17 cellular contexts compared by ENCODE assay signal in genomic region chr7:100808354-100808875, GRCh38. TPM values are rescaled to one million over a fixed set of nuclear protein-coding genes. Genes with fewer than 3 reads are reported as not detected.
DNase-seq lines count a peak whose midpoint lies in the region; ATAC-seq, FAIRE-seq and TF ChIP-seq lines count a peak whose summit lies in the region.
"Had no signal": no experiment of that assay in that cellular context is flagged by ENCODE, and none has a peak within 500 bp of the region (broad histone marks: within the 10 kb centered on the region; RNA-seq: fewer than 3 reads in every experiment).

No MANE protein-coding gene starts in this region.

- FAIRE-seq in pancreas (lab: Jason Lieb, UNC), result no peak
- FAIRE-seq: A549, D721Med, G401.6, GM12891 had no signal

- no peak overlapping the region for H3K9ac ChIP-seq in IMR-90 (ENCODE audit: low read depth, low read length)

- H2BK5ac ChIP-seq in IMR-90 (ENCODE audit: low read depth, low read length, poor library complexity, severe bottlenecking), result no peak overlapping the region

- H3K27ac Mint-ChIP-seq in endothelial cell (ENCODE audit: unreplicated experiment), result peak overlapping the region; percentile 59
- H3K27ac Mint-ChIP-seq in activated CD4-positive, alpha-beta memory T cell treated with anti-CD3 and anti-CD28 coated beads for 36 hours, result no peak overlapping the region
- no peak overlapping the region for H3K27ac Mint-ChIP-seq in Caco-2 (ENCODE audit: unreplicated experiment)
- H3K27ac Mint-ChIP-seq: CD4-positive, alpha-beta memory T cell had no signal

- H2BK120ac ChIP-seq in IMR-90 (ENCODE audit: low read depth, low read length), result no peak overlapping the region

- no peak overlapping the region for H2AFZ ChIP-seq in IMR-90 (replicated peaks; ENCODE audit: low read length, poor library complexity)

- H3K9me3 Mint-ChIP-seq in endothelial cell (ENCODE audit: unreplicated experiment), result no peaks in the 10 kb centered on the region
- no peaks in the 10 kb centered on the region for H3K9me3 Mint-ChIP-seq in activated CD4-positive, alpha-beta memory T cell treated with anti-CD3 and anti-CD28 coated beads for 36 hours
- no peaks in the 10 kb centered on the region for H3K9me3 Mint-ChIP-seq in Caco-2 (ENCODE audit: unreplicated experiment)
- H3K9me3 Mint-ChIP-seq: CD4-positive, alpha-beta memory T cell had no signal

- no peak overlapping the region for H2AK5ac ChIP-seq in IMR-90 (ENCODE audit: low read depth, low read length)

- H3K14ac ChIP-seq in IMR-90 (replicated peaks; ENCODE audit: low read depth, low read length), result no peak overlapping the region

- no peak overlapping the region for H3K23ac ChIP-seq in IMR-90 (ENCODE audit: low read depth, low read length)

- H3K9me1 ChIP-seq in IMR-90 (ENCODE audit: insufficient read depth, low read length), result no peaks in the 10 kb centered on the region

- H3K27me3 ChIP-seq in IMR-90 (ENCODE audit: control insufficient read depth, insufficient read depth, low read length) (no peaks in the 10 kb centered on the region), pancreas (no peaks in the 10 kb centered on the region), Caco-2 (replicated peaks; ENCODE audit: control insufficient read depth, insufficient read depth, low read length) (no peaks in the 10 kb centered on the region)
- H3K27me3 ChIP-seq: BE2C had no signal

- peaks cover 4% of the 10 kb centered on the region for H3K4me1 ChIP-seq in IMR-90 (ENCODE audit: control insufficient read depth, insufficient read depth, low read length)
- peaks cover 8 to 10% (median 10%) of the 10 kb centered on the region in 3 donors for H3K4me1 ChIP-seq in pancreas
- H3K4me1 ChIP-seq in Caco-2, result peaks cover 7% of the 10 kb centered on the region

- TF ChIP-seq CTCF in 22Rv1 (IDR thresholded peaks at IDR 0.05) (no peak), IMR-90 (conservative IDR thresholded peaks at IDR 0.05; ENCODE audit: low read depth, low read length) (no peak), endothelial cell (IDR thresholded peaks at IDR 0.05; ENCODE audit: unreplicated experiment) (no peak), pancreas (IDR thresholded peaks at IDR 0.05) (no peak), Caco-2 (IDR thresholded peaks at IDR 0.05; ENCODE audit: insufficient read depth in 1 of 2, low read depth in 1 of 2, low read length in 1 of 2, severe bottlenecking in 1 of 2, unreplicated experiment in 1 of 2) (no peak)

- H3K36me3 ChIP-seq in IMR-90 (ENCODE audit: control insufficient read depth, insufficient read depth, low read length), result peaks cover 74% of the 10 kb centered on the region
- peaks cover 0 to 65% (median 18%) of the 10 kb centered on the region in 3 donors for H3K36me3 ChIP-seq in pancreas
- peaks cover 12% of the 10 kb centered on the region for H3K36me3 ChIP-seq in Caco-2 (ENCODE audit: control insufficient read depth, insufficient read depth, low read length)
- H3K36me3 ChIP-seq: BE2C had no signal

- H2AK9ac ChIP-seq in IMR-90 (replicated peaks; ENCODE audit: low read depth, low read length, poor library complexity), result peak overlapping the region; percentile 91

- CTCF ChIA-PET in IMR-90 (lab: Yijun Ruan, JAX), result no interaction called here
- CTCF ChIA-PET in activated CD4-positive, alpha-beta memory T cell treated with anti-CD3 and anti-CD28 coated beads for 36 hours (lab: Charles Lee), result interaction anchor here (3.3 kb wide), 1 partner anchor 44 kb away, joined by 12 read pairs; the partner anchor contains the start of gene SLC12A9
- CTCF ChIA-PET in Caco-2 (lab: Charles Lee), result no interaction called here

- H3K56ac ChIP-seq in IMR-90 (ENCODE audit: extremely low read depth, insufficient read depth, low read length), result no peak overlapping the region

- intact Hi-C loops in IMR-90 (cut with micrococcal nuclease), result no loop called here
- intact Hi-C loops in pancreas (cut with DNase I), result no loop called here
- intact Hi-C loops in activated CD4-positive, alpha-beta memory T cell treated with anti-CD3 and anti-CD28 coated beads for 36 hours (cut with micrococcal nuclease), result no loop called here
- intact Hi-C loops in Caco-2 (cut with micrococcal nuclease; ENCODE audit: unreplicated experiment), result no loop called here

- peaks cover 25% of the 10 kb centered on the region for H3K4me1 Mint-ChIP-seq in endothelial cell (ENCODE audit: unreplicated experiment)
- peaks cover 2% of the 10 kb centered on the region for H3K4me1 Mint-ChIP-seq in activated CD4-positive, alpha-beta memory T cell treated with anti-CD3 and anti-CD28 coated beads for 36 hours (ENCODE audit: low read depth)
- peaks cover 7% of the 10 kb centered on the region for H3K4me1 Mint-ChIP-seq in Caco-2 (ENCODE audit: low read depth, unreplicated experiment)

- H3K79me1 ChIP-seq in IMR-90 (ENCODE audit: low read depth in 1 of 2, low read length in 2 of 2), result peaks cover 3 to 24% of the 10 kb centered on the region in 2 experiments; a peak in 2 of 4 replicates

- no peak for ATAC-seq in IMR-90 (ENCODE audit: low read depth)
- ATAC-seq in pancreas, result peak; percentile 63 to 84 (median 76)
- ATAC-seq: A549 had no signal

- POLR2A ChIA-PET in IMR-90 (lab: Charles Lee; ENCODE audit: unreplicated experiment), result no interaction called here
- POLR2A ChIA-PET in activated CD4-positive, alpha-beta memory T cell treated with anti-CD3 and anti-CD28 coated beads for 36 hours (lab: Charles Lee), result no interaction called here
- POLR2A ChIA-PET in Caco-2 (lab: Charles Lee), result no interaction called here

- dilution Hi-C loops in IMR-90 (cut with HindIII; ENCODE audit: low sequenced_read_pairs, unreplicated experiment), result no loop called here

- in situ Hi-C loops in IMR-90 (cut with MboI; ENCODE audit: low sequenced_read_pairs) (no loop called here), KBM-7 (cut with MboI; ENCODE audit: low pct_unique_long_range_greater_than_20kb, low sequenced_read_pairs) (no loop called here)

- H3K27me3 Mint-ChIP-seq in endothelial cell (ENCODE audit: unreplicated experiment) (peaks cover 18% of the 10 kb centered on the region), Caco-2 (ENCODE audit: insufficient read depth, unreplicated experiment) (no peaks in the 10 kb centered on the region)
- H3K27me3 Mint-ChIP-seq in activated CD4-positive, alpha-beta memory T cell treated with anti-CD3 and anti-CD28 coated beads for 36 hours, result no peaks in the 10 kb centered on the region
- H3K27me3 Mint-ChIP-seq: CD4-positive, alpha-beta memory T cell had no signal

- whole genome bisulfite sequencing in IMR-90 (ENCODE audit: extremely low coverage in 2 of 2, insufficient read length in 1 of 2), 2 experiments, result 100% methylated on average over 1 of the region's 5 CpGs; no CpG with 5 or more reads in 1 of the 2 experiments
- WGBS in pancreas, 2 donors, result 45 to 55% methylated on average over 5 of the region's 5 CpGs

- H3K27ac ChIP-seq in 22Rv1 (peak overlapping the region; percentile 58), IMR-90 (ENCODE audit: insufficient read depth, low read length) (no peak overlapping the region), pancreas (peak overlapping the region in 3 of 4 donors; percentile 31 to 44 (median 33))
- H3K27ac ChIP-seq: A549, C4-2B had no signal

- H3K9me3 ChIP-seq in IMR-90 (ENCODE audit: control insufficient read depth, insufficient read depth, low read length) (no peaks in the 10 kb centered on the region), pancreas (no peaks in the 10 kb centered on the region), Caco-2 (no peaks in the 10 kb centered on the region)
- H3K9me3 ChIP-seq: A549, BE2C had no signal

- TF ChIP-seq POLR2A in IMR-90 (IDR thresholded peaks at IDR 0.05; ENCODE audit: low read depth, low read length), result no peak

- no peak overlapping the region for H4K91ac ChIP-seq in IMR-90 (ENCODE audit: insufficient read depth, low read depth, low read length)

- H4K20me1 ChIP-seq in IMR-90 (ENCODE audit: insufficient read depth, low read length), result peaks cover 8% of the 10 kb centered on the region

- no peak overlapping the region for H4K5ac ChIP-seq in IMR-90 (ENCODE audit: low read depth, low read length)

- BruUV-seq in IMR-90 (replicated peaks; lab: Mats Ljungman, UMichigan) (no TSS peak), Caco-2 (replicated peaks; lab: Mats Ljungman, UMichigan) (no TSS peak)

- no peak overlapping the region for H4K8ac ChIP-seq in IMR-90 (ENCODE audit: low read depth in 2 of 2, low read length in 2 of 2)

- no peak overlapping the region for H2BK20ac ChIP-seq in IMR-90 (ENCODE audit: low read depth, low read length)

- TF ChIP-seq RAD21 in IMR-90 (IDR thresholded peaks at IDR 0.05; ENCODE audit: low read length), result no peak

- H3K4me3 Mint-ChIP-seq in endothelial cell (ENCODE audit: unreplicated experiment), result peak overlapping the region; percentile 53
- H3K4me3 Mint-ChIP-seq in activated CD4-positive, alpha-beta memory T cell treated with anti-CD3 and anti-CD28 coated beads for 36 hours, result no peak overlapping the region
- no peak overlapping the region for H3K4me3 Mint-ChIP-seq in Caco-2 (ENCODE audit: unreplicated experiment)
- H3K4me3 Mint-ChIP-seq: CD4-positive, alpha-beta memory T cell had no signal

- H3K4ac ChIP-seq in IMR-90 (ENCODE audit: low read depth, low read length), result no peak overlapping the region

- H2BK15ac ChIP-seq in IMR-90 (ENCODE audit: low read depth, low read length), result no peak overlapping the region

- no peak overlapping the region for H3K4me3 ChIP-seq in IMR-90 (ENCODE audit: insufficient read depth, low read depth, low read length)
- H3K4me3 ChIP-seq in pancreas, result no peak overlapping the region
- no peak overlapping the region for H3K4me3 ChIP-seq in Caco-2 (ENCODE audit: low read depth, low read length)
- H3K4me3 ChIP-seq: A549 had no signal

- DNase-seq in IMR-90, result no peak
- DNase-seq in endothelial cell (ENCODE audit: low spot score), result no peak
- DNase-seq in pancreas, result peak in 2 of 6 donors; percentile 73 to 84
- DNase-seq in activated CD4-positive, alpha-beta memory T cell treated with anti-CD3 and anti-CD28 coated beads for 36 hours, result no peak
- DNase-seq in KBM-7, result no peak
- no peak for DNase-seq in Caco-2
- DNase-seq: BE2C; CD4-positive, alpha-beta memory T cell; DMS153; DMS79 treated with DMSO at 0.1 percent for 48 hours; EL had no signal

- no peak overlapping the region for H3K4me2 ChIP-seq in IMR-90 (ENCODE audit: low read depth, low read length)
- H3K4me2 ChIP-seq: A549 had no signal

- H3K36me3 Mint-ChIP-seq in endothelial cell (ENCODE audit: low read depth, unreplicated experiment), result peaks cover 61% of the 10 kb centered on the region
- no peaks in the 10 kb centered on the region for H3K36me3 Mint-ChIP-seq in activated CD4-positive, alpha-beta memory T cell treated with anti-CD3 and anti-CD28 coated beads for 36 hours
- H3K36me3 Mint-ChIP-seq in Caco-2 (ENCODE audit: insufficient read depth, unreplicated experiment), result peaks cover 100% of the 10 kb centered on the region
- H3K36me3 Mint-ChIP-seq: CD4-positive, alpha-beta memory T cell had no signal

- H3K18ac ChIP-seq in IMR-90 (ENCODE audit: low read depth, low read length), result no peak overlapping the region

RNA-seq across cellular contexts. Expression of gene EPHB4, which starts 18.9 kb away (rescaled TPM):
- 35.0 and 36.4 TPM in 2 replicates for total RNA-seq in IMR-90 (2012; rRNA removed)
- 34.5 and 35.0 TPM in 2 replicates for polyA plus RNA-seq in IMR-90 (2012; rRNA removed)
- 21.0 and 41.2 TPM in 2 replicates for polyA plus RNA-seq in IMR-90 (2012; cell fraction: cytosol; rRNA removed)
- 49.9 and 59.2 TPM in 2 replicates for polyA plus RNA-seq in IMR-90 (2012; cell fraction: nucleus; rRNA removed; ENCODE audit: low replicate concordance)
- total RNA-seq in endothelial cell (ENCODE audit: unreplicated experiment), result 288 TPM
- 10 to 100 TPM; 21.8 to 32.9 (median 27.5) TPM for total RNA-seq in pancreas
- 10 to 100 TPM; 15.8 to 20.5 TPM for polyA plus RNA-seq in pancreas
- total RNA-seq in activated CD4-positive, alpha-beta memory T cell treated with anti-CD3 and anti-CD28 coated beads for 36 hours, result 1 to 10 TPM; 2.8 to 3.6 TPM
- 112 and 117 TPM in 2 replicates for total RNA-seq in Caco-2 (2022)

RNA-seq across cellular contexts. Expression of gene SLC12A9, which starts 44.1 kb away (rescaled TPM):
- total RNA-seq in IMR-90 (2012; rRNA removed), result 3.3 and 4.5 TPM in 2 replicates
- 16.2 and 17.7 TPM in 2 replicates for polyA plus RNA-seq in IMR-90 (2012; rRNA removed)
- polyA plus RNA-seq in IMR-90 (2012; cell fraction: cytosol; rRNA removed), result 11.9 and 20.8 TPM in 2 replicates
- 49.4 and 99.1 TPM in 2 replicates for polyA plus RNA-seq in IMR-90 (2012; cell fraction: nucleus; rRNA removed; ENCODE audit: low replicate concordance)
- 60.5 TPM for total RNA-seq in endothelial cell (ENCODE audit: unreplicated experiment)
- 10 to 100 TPM; 11.9 to 20.8 (median 13.9) TPM for total RNA-seq in pancreas
- polyA plus RNA-seq in pancreas, result 10 to 100 TPM; 34.4 to 34.6 TPM
- total RNA-seq in activated CD4-positive, alpha-beta memory T cell treated with anti-CD3 and anti-CD28 coated beads for 36 hours, result 10 to 100 TPM; 17.8 to 18.5 TPM
- total RNA-seq in Caco-2 (2022), result 59.0 and 60.7 TPM in 2 replicates

RNA-seq across cellular contexts. Expression of gene TRIP6, which starts 58.8 kb away (rescaled TPM):
- total RNA-seq in IMR-90 (2012; rRNA removed), result 36.4 and 39.2 TPM in 2 replicates
- 72.3 and 89.0 TPM in 2 replicates for polyA plus RNA-seq in IMR-90 (2012; rRNA removed)
- polyA plus RNA-seq in IMR-90 (2012; cell fraction: cytosol; rRNA removed), result 76.7 and 146 TPM in 2 replicates
- 158 and 235 TPM in 2 replicates for polyA plus RNA-seq in IMR-90 (2012; cell fraction: nucleus; rRNA removed; ENCODE audit: low replicate concordance)
- 93.8 TPM for total RNA-seq in endothelial cell (ENCODE audit: unreplicated experiment)
- total RNA-seq in pancreas, result 10 to 100 TPM; 24.1 to 36.6 (median 33.1) TPM
- polyA plus RNA-seq in pancreas, result 10 to 100 TPM; 41.7 to 57.6 TPM
- 10 to 100 TPM; 25.8 to 25.9 TPM for total RNA-seq in activated CD4-positive, alpha-beta memory T cell treated with anti-CD3 and anti-CD28 coated beads for 36 hours
- total RNA-seq in Caco-2 (2022), result 66.6 and 75.5 TPM in 2 replicates
